Comparison of ENCODE assay signal across 14 cellular contexts in genomic region chr16:81496742-81497141, GRCh38. TPM values are rescaled to one million over a fixed set of nuclear protein-coding genes. Genes with fewer than 3 reads are reported as not detected.
DNase-seq lines count a peak whose midpoint lies in the region; ATAC-seq and TF ChIP-seq lines count a peak whose summit lies in the region.
"Had no signal": no experiment of that assay in that cellular context is flagged by ENCODE, and none has a peak within 500 bp of the region (broad histone marks: within the 10 kb centered on the region; RNA-seq: fewer than 3 reads in every experiment).

No MANE protein-coding gene starts in this region.

- peak overlapping the region in 9 of 11 experiments; percentile 31 to 64 (median 52); a peak in 14 of 22 replicates for H3K9ac ChIP-seq in BLaER1 treated with 17β-estradiol and CSF1 and Interleukin-3, amounts not matched to agents 10 nM and 100 nM
- no peak overlapping the region for H3K9ac ChIP-seq in subcutaneous abdominal adipose tissue (ENCODE audit: low read length in 5 of 5)

- H3K4me2 ChIP-seq in BLaER1 treated with 17β-estradiol and CSF1 and Interleukin-3, amounts not matched to agents 10 nM and 100 nM = peak overlapping the region; percentile 84 to 98 (median 92)

- H3K4me3 ChIP-seq in BLaER1 treated with 17β-estradiol and CSF1 and Interleukin-3, amounts not matched to agents 10 nM and 100 nM = peak overlapping the region in 3 of 10 experiments; percentile 13 to 41 (median 29); a peak in 4 of 20 replicates
- H3K4me3 ChIP-seq in right lobe of liver = no peak overlapping the region
- H3K4me3 ChIP-seq in subcutaneous abdominal adipose tissue (ENCODE audit: low read depth in 1 of 5, low read length in 5 of 5) = no peak overlapping the region
- no peak overlapping the region for H3K4me3 ChIP-seq in prostate gland
- H3K4me3 ChIP-seq: HAP-1, SK-N-MC had no signal

- peaks cover 7 to 96% (median 76%) of the 10 kb centered on the region in 11 experiments; a peak in 20 of 22 replicates for H4K20me1 ChIP-seq in BLaER1 treated with 17β-estradiol and CSF1 and Interleukin-3, amounts not matched to agents 10 nM and 100 nM

- CTCF ChIA-PET in activated B cell treated with CpG ODN at 0.5 μM for 24 hours (lab: Charles Lee) = interaction anchor here (1.7 kb wide), 1 partner anchor 11 kb away, joined by 5 read pairs; no protein-coding TSS in a partner anchor

- H3K4me1 Mint-ChIP-seq in activated B cell treated with CpG ODN at 0.5 μM for 24 hours = peaks cover 80% of the 10 kb centered on the region

- WGBS in right lobe of liver (ENCODE audit: insufficient coverage, low coverage, low lambda C conversion rate, missing lambda C conversion rate) = no CpG with 5 or more reads among the region's 6 CpGs
- 89% methylated on average over 6 of the region's 6 CpGs for WGBS in prostate gland

- H3K27me3 Mint-ChIP-seq in activated B cell treated with CpG ODN at 0.5 μM for 24 hours = no peaks in the 10 kb centered on the region

- intact Hi-C loops in activated B cell treated with CpG ODN at 0.5 μM for 24 hours (cut with micrococcal nuclease) (no loop called here), right lobe of liver (cut with DNase I) (no loop called here), prostate gland (cut with DNase I) (no loop called here)

- ATAC-seq in activated B cell treated with CpG ODN at 0.5 μM for 24 hours (ENCODE audit: low read depth) (no peak), right lobe of liver (peak; percentile 32 to 72 (median 53))
- ATAC-seq: CD8-positive, alpha-beta T cell; Right ventricle myocardium inferior had no signal

- POLR2A ChIA-PET in activated B cell treated with CpG ODN at 0.5 μM for 24 hours (lab: Charles Lee) = interaction anchor here (13.5 kb wide), 1 partner anchor 16 kb away, joined by 307 read pairs; no protein-coding TSS in a partner anchor

- H3K27ac Mint-ChIP-seq in activated B cell treated with CpG ODN at 0.5 μM for 24 hours = peak overlapping the region; percentile 39
- H3K27ac Mint-ChIP-seq: CD8-positive, alpha-beta T cell had no signal

- H3K27me3 ChIP-seq in BLaER1 treated with 17β-estradiol and CSF1 and Interleukin-3, amounts not matched to agents 10 nM and 100 nM = no peaks in the 10 kb centered on the region
- no peaks in the 10 kb centered on the region for H3K27me3 ChIP-seq in right lobe of liver
- no peaks in the 10 kb centered on the region for H3K27me3 ChIP-seq in subcutaneous abdominal adipose tissue (ENCODE audit: control insufficient read depth in 5 of 5, insufficient read depth in 4 of 5, low read length in 5 of 5)
- no peaks in the 10 kb centered on the region for H3K27me3 ChIP-seq in prostate gland (replicated peaks; ENCODE audit: insufficient read depth)

- DNase-seq in activated B cell treated with CpG ODN at 0.5 μM for 24 hours = no peak
- DNase-seq in right lobe of liver = peak in 2 of 3 donors; percentile 67 to 80
- DNase-seq in NCI-H82 treated with DMSO at 0.1 percent for 48 hours (lab: John Stamatoyannopoulos, UW; ENCODE audit: unreplicated experiment) = no peak
- DNase-seq in GM19240 (ENCODE audit: insufficient read length, low spot score) = no peak
- no peak for DNase-seq in prostate gland (ENCODE audit: low spot score)
- DNase-seq: CD8-positive, alpha-beta T cell; NCI-H1930; NCI-H2171; NCI-H774 had no signal

- H3K4me1 ChIP-seq in BLaER1 treated with 17β-estradiol and CSF1 and Interleukin-3, amounts not matched to agents 10 nM and 100 nM = peaks cover 97 to 98% (median 98%) of the 10 kb centered on the region in 10 experiments
- H3K4me1 ChIP-seq in right lobe of liver = peaks cover under 1 to 48% (median 27%) of the 10 kb centered on the region in 4 donors
- H3K4me1 ChIP-seq in subcutaneous abdominal adipose tissue (ENCODE audit: control insufficient read depth in 5 of 5, insufficient read depth in 5 of 5, low read length in 5 of 5) = peaks cover 5 to 89% (median 57%) of the 10 kb centered on the region in 5 donors
- peaks cover 8% of the 10 kb centered on the region for H3K4me1 ChIP-seq in prostate gland (replicated peaks)
- H3K4me1 ChIP-seq: HAP-1 had no signal

- peaks cover 11% of the 10 kb centered on the region for H3K36me3 Mint-ChIP-seq in activated B cell treated with CpG ODN at 0.5 μM for 24 hours (ENCODE audit: low read depth)

- TF ChIP-seq POLR2A in right lobe of liver (IDR thresholded peaks at IDR 0.05) = no peak
- no peak for TF ChIP-seq POLR2A in prostate gland (IDR thresholded peaks at IDR 0.05)

- H3K9me3 ChIP-seq in BLaER1 treated with 17β-estradiol and CSF1 and Interleukin-3, amounts not matched to agents 10 nM and 100 nM (replicated peaks in 1 of 11) = no peaks in the 10 kb centered on the region
- H3K9me3 ChIP-seq in right lobe of liver (no peaks in the 10 kb centered on the region), subcutaneous abdominal adipose tissue (ENCODE audit: control insufficient read depth in 5 of 5, low read length in 5 of 5) (no peaks in the 10 kb centered on the region), prostate gland (no peaks in the 10 kb centered on the region)
- H3K9me3 ChIP-seq: HAP-1 had no signal

- H3K36me3 ChIP-seq in BLaER1 treated with 17β-estradiol and CSF1 and Interleukin-3, amounts not matched to agents 10 nM and 100 nM = peaks cover 0 to 43% (median 0%) of the 10 kb centered on the region in 11 experiments; a peak in 10 of 22 replicates
- H3K36me3 ChIP-seq in right lobe of liver = no peaks in the 10 kb centered on the region
- peaks cover 0 to 3% (median 0%) of the 10 kb centered on the region in 5 donors for H3K36me3 ChIP-seq in subcutaneous abdominal adipose tissue (ENCODE audit: control insufficient read depth in 5 of 5, insufficient read depth in 5 of 5, low read length in 5 of 5)
- no peaks in the 10 kb centered on the region for H3K36me3 ChIP-seq in prostate gland
- H3K36me3 ChIP-seq: HAP-1 had no signal

- TF ChIP-seq CTCF in activated B cell treated with CpG ODN at 0.5 μM for 24 hours (IDR thresholded peaks at IDR 0.05) (no peak), right lobe of liver (IDR thresholded peaks at IDR 0.05) (no peak), prostate gland (IDR thresholded peaks at IDR 0.05) (no peak)

- no peak overlapping the region for H3K4me3 Mint-ChIP-seq in activated B cell treated with CpG ODN at 0.5 μM for 24 hours
- H3K4me3 Mint-ChIP-seq: CD8-positive, alpha-beta T cell had no signal

- peak overlapping the region in 9 of 11 experiments; percentile 47 to 90 (median 86); a peak in 15 of 22 replicates for H3K27ac ChIP-seq in BLaER1 treated with 17β-estradiol and CSF1 and Interleukin-3, amounts not matched to agents 10 nM and 100 nM
- no peak overlapping the region for H3K27ac ChIP-seq in right lobe of liver
- H3K27ac ChIP-seq in subcutaneous abdominal adipose tissue (ENCODE audit: low read depth, low read length) = peak overlapping the region; percentile 6
- H3K27ac ChIP-seq in prostate gland = no peak overlapping the region
- H3K27ac ChIP-seq: SK-N-MC had no signal

- H3K9me3 Mint-ChIP-seq in activated B cell treated with CpG ODN at 0.5 μM for 24 hours = no peaks in the 10 kb centered on the region
- H3K9me3 Mint-ChIP-seq: CD8-positive, alpha-beta T cell had no signal

RNA-seq across cellular contexts. Expression of gene CMIP, which starts 52.1 kb away (rescaled TPM):
- total RNA-seq in activated B cell treated with CpG ODN at 0.5 μM for 24 hours (62.4 and 76.3 TPM in 2 replicates), right lobe of liver (10 to 100 TPM; 12.2 to 23.0 (median 16.5) TPM), prostate gland (10 to 100 TPM; 30.1 to 95.1 TPM)

Comparison
In these comparisons a context has a peak if more than half of its experiments do, and no peak if none do; other contexts are left out.
1. H3K27ac ChIP-seq: peak in BLaER1 treated with 17β-estradiol and CSF1 and Interleukin-3, amounts not matched to agents 10 nM and 100 nM (9 of 11) and subcutaneous abdominal adipose tissue (single experiment); none in right lobe of liver (0 of 3) and prostate gland (0 of 2).
2. H3K9ac ChIP-seq: peak in BLaER1 treated with 17β-estradiol and CSF1 and Interleukin-3, amounts not matched to agents 10 nM and 100 nM (9 of 11); none in subcutaneous abdominal adipose tissue (0 of 5).
3. DNase-seq: peak in right lobe of liver (2 of 3); none in activated B cell treated with CpG ODN at 0.5 μM for 24 hours (single experiment), NCI-H82 treated with DMSO at 0.1 percent for 48 hours (single experiment), GM19240 (single experiment) and prostate gland (single experiment).